ENCODE assay signal across 25 cellular contexts in genomic region chr22:36756031-36756430, GRCh38. TPM values are rescaled to one million over a fixed set of nuclear protein-coding genes. Genes with fewer than 3 reads are reported as not detected.
DNase-seq lines count a peak whose midpoint lies in the region; ATAC-seq, FAIRE-seq and TF ChIP-seq lines count a peak whose summit lies in the region.
"Had no signal": no experiment of that assay in that cellular context is flagged by ENCODE, and none has a peak within 500 bp of the region (broad histone marks: within the 10 kb centered on the region; RNA-seq: fewer than 3 reads in every experiment).

No MANE protein-coding gene starts in this region.

- TF ChIP-seq EP300 in HepG2 (IDR thresholded peaks at IDR 0.05; ENCODE audit: low read depth in 2 of 2, low read length in 2 of 2) (no peak), HepG2 (CRISPR knock-in tag; IDR thresholded peaks at IDR 0.05; ENCODE audit: borderline replicate concordance) (no peak)

- intact Hi-C loops in cardiac septum (cut with DNase I) (no loop called here), right cardiac atrium (cut with DNase I) (no loop called here), HepG2 (cut with micrococcal nuclease; ENCODE audit: unreplicated experiment) (loop anchor here (2.0 kb wide), 1 partner anchor 13 kb away; no protein-coding TSS in a partner anchor)

- POLR2A ChIA-PET in HepG2 (lab: Yijun Ruan, JAX): no interaction called here

- H3K27me3 ChIP-seq in right cardiac atrium (ENCODE audit: control insufficient read depth, insufficient read depth) (no peaks in the 10 kb centered on the region), RWPE2 (ENCODE audit: insufficient read depth, poor library complexity, severe bottlenecking) (no peaks in the 10 kb centered on the region), HepG2 (ENCODE audit: control insufficient read depth in 1 of 2, insufficient read depth in 2 of 2, low read length in 2 of 2) (peaks cover 0 to 41% of the 10 kb centered on the region in 2 experiments; a peak in 4 of 5 replicates)
- H3K27me3 ChIP-seq: SJCRH30 had no signal

- TF ChIP-seq CTCF in RWPE2 (IDR thresholded peaks at IDR 0.05; ENCODE audit: poor library complexity, severe bottlenecking): no peak
- no peak for TF ChIP-seq CTCF in HepG2 (CRISPR knock-in tag; IDR thresholded peaks at IDR 0.05)

- DNase-seq in cardiac septum (ENCODE audit: low spot score): peak; percentile 9
- no peak for DNase-seq in right cardiac atrium
- DNase-seq in RWPE2 (ENCODE audit: low spot score): peak; percentile 32
- peak; percentile 38 for DNase-seq in islet precursor cell
- DNase-seq in AML-193 (lab: John Stamatoyannopoulos, UW): no peak
- DNase-seq in HepG2 (ENCODE audit: low spot score): no peak
- DNase-seq in RCC 7860 (ENCODE audit: low spot score): no peak
- DNase-seq: BE2C; Caco-2; CD4-positive, alpha-beta memory T cell; DMS 273 treated with DMSO at 0.1 percent for 48 hours; DMS79 treated with DMSO at 0.1 percent for 48 hours; GOT3; Kasumi-1; NCI-H1417 treated with DMSO at 0.1 percent for 48 hours; NCI-H187; NCI-H2107; NCI-H345; NCI-H524; NCI-H774; NK-92 treated with Interleukin-12 subunit alpha and Interleukin-12 subunit beta, amount 100 ng/mL, for 24 hours; SJCRH30 had no signal

- no peaks in the 10 kb centered on the region for H4K20me1 ChIP-seq in HepG2 (ENCODE audit: insufficient read depth, low read length)

- H3K9ac ChIP-seq in HepG2 (ENCODE audit: insufficient read depth, low read depth, low read length): no peak overlapping the region

- CTCF ChIA-PET in HepG2 (lab: Yijun Ruan, JAX; ENCODE audit: low intra/inter-chr PET ratio, low total read pairs): no interaction called here

- H2AFZ ChIP-seq in HepG2 (ENCODE audit: low read length): no peak overlapping the region

- no peaks in the 10 kb centered on the region for H3K79me2 ChIP-seq in HepG2 (ENCODE audit: insufficient read depth, low read length)

- H3K4me2 ChIP-seq in HepG2 (ENCODE audit: low read depth, low read length): no peak overlapping the region
- H3K4me2 ChIP-seq: A549 had no signal

- no peaks in the 10 kb centered on the region for H3K36me3 ChIP-seq in RWPE2 (ENCODE audit: low read depth)
- H3K36me3 ChIP-seq in HepG2 (replicated peaks in 1 of 2; ENCODE audit: control insufficient read depth in 1 of 2, insufficient read depth in 2 of 2, low read length in 2 of 2): no peaks in the 10 kb centered on the region
- H3K36me3 ChIP-seq: BE2C, SJCRH30 had no signal

- no TSS peak for BruUV-seq in HepG2 (replicated peaks; lab: Mats Ljungman, UMichigan)

- in situ Hi-C loops in HepG2 (cut with HindIII; ENCODE audit: extremely low pct_ligation_motif_present, low pct_unique_long_range_greater_than_20kb): no loop called here

- TF ChIP-seq RAD21 in HepG2 (CRISPR knock-in tag; IDR thresholded peaks at IDR 0.05): no peak

- no peaks in the 10 kb centered on the region for H3K9me3 ChIP-seq in right cardiac atrium (ENCODE audit: control insufficient read depth, low read length)
- H3K9me3 ChIP-seq in RWPE2 (ENCODE audit: severe bottlenecking): no peaks in the 10 kb centered on the region
- no peaks in the 10 kb centered on the region for H3K9me3 ChIP-seq in HepG2 (ENCODE audit: low read length)
- H3K9me3 ChIP-seq: A549, BE2C, Caco-2, SJCRH30 had no signal

- FAIRE-seq in HepG2 (lab: Jason Lieb, UNC): no peak
- no peak for FAIRE-seq in RCC 7860 (lab: Jason Lieb, UNC)
- FAIRE-seq: A549 had no signal

- H3K4me1 ChIP-seq in right cardiac atrium (ENCODE audit: control insufficient read depth, insufficient read depth, low read length) (no peaks in the 10 kb centered on the region), RWPE2 (ENCODE audit: insufficient read depth, poor library complexity, severe bottlenecking) (no peaks in the 10 kb centered on the region), HepG2 (ENCODE audit: insufficient read depth, low read length) (no peaks in the 10 kb centered on the region)
- H3K4me1 ChIP-seq: A549, BE2C, Caco-2, SJCRH30 had no signal

- ATAC-seq in right cardiac atrium (no peak), RWPE2 (ENCODE audit: low read depth) (no peak), HepG2 (no peak)
- ATAC-seq: A549 had no signal

- no peak for TF ChIP-seq POLR2A in HepG2 (IDR thresholded peaks at IDR 0.05; ENCODE audit: insufficient read depth in 1 of 2, low read depth in 2 of 2, low read length in 2 of 2)

- H3K27ac ChIP-seq in right cardiac atrium (ENCODE audit: low read length) (no peak overlapping the region), RWPE2 (ENCODE audit: poor library complexity, severe bottlenecking) (no peak overlapping the region), HepG2 (ENCODE audit: extremely low read length, insufficient read depth, low read length) (no peak overlapping the region)
- H3K27ac ChIP-seq: A549, SJCRH30 had no signal

- 62% methylated on average over 7 of the region's 7 CpGs for WGBS in right cardiac atrium
- whole genome bisulfite sequencing in HepG2 (ENCODE audit: low lambda C conversion rate): 0% methylated on average over 1 of the region's 7 CpGs

- H3K4me3 ChIP-seq in right cardiac atrium (ENCODE audit: low read length): no peak overlapping the region
- no peak overlapping the region for H3K4me3 ChIP-seq in RWPE2 (ENCODE audit: severe bottlenecking)
- H3K4me3 ChIP-seq in HepG2 (replicated peaks in 1 of 3; ENCODE audit: insufficient read depth in 1 of 3, low read depth in 2 of 3, low read length in 3 of 3): no peak overlapping the region
- H3K4me3 ChIP-seq: A549, SJCRH30 had no signal

TF ChIP-seq in HepG2, 621 proteins besides CTCF, POLR2A, EP300 and RAD21 (continues in another document):
- no peak for TF ChIP-seq CBFB (CRISPR knock-in tag; IDR thresholded peaks at IDR 0.05)
- TF ChIP-seq MIER2 (CRISPR knock-in tag; IDR thresholded peaks at IDR 0.05): no peak
- TF ChIP-seq AKAP8 (CRISPR knock-in tag; IDR thresholded peaks at IDR 0.05): no peak
- TF ChIP-seq DR1 (CRISPR knock-in tag; IDR thresholded peaks at IDR 0.05): no peak
- no peak for TF ChIP-seq FOXK2 (IDR thresholded peaks at IDR 0.05)
- no peak for TF ChIP-seq MTA3 (CRISPR knock-in tag; IDR thresholded peaks at IDR 0.05)
- no peak for TF ChIP-seq ZNF879 (CRISPR knock-in tag; IDR thresholded peaks at IDR 0.05)
- TF ChIP-seq SNAI1 (CRISPR knock-in tag; IDR thresholded peaks at IDR 0.05; ENCODE audit: borderline replicate concordance): no peak
- no peak for TF ChIP-seq FLYWCH1 (CRISPR knock-in tag; IDR thresholded peaks at IDR 0.05)
- no peak for TF ChIP-seq AGO2 (optimal IDR thresholded peaks at IDR 0.05; ENCODE audit: low read depth, low read length)
- no peak for TF ChIP-seq PTBP1 (IDR thresholded peaks at IDR 0.05; ENCODE audit: low read depth, low read length, poor library complexity, severe bottlenecking)

RNA-seq across cellular contexts. Expression of gene IFT27, which starts 19.9 kb away (rescaled TPM):
- total RNA-seq in cardiac septum: 24.7 TPM
- total RNA-seq in right cardiac atrium: 10 to 100 TPM; 24.1 to 37.6 (median 32.3) TPM
- 32.5 TPM for polyA plus RNA-seq in right cardiac atrium
- total RNA-seq in HepG2 (2016; rRNA removed; fragmentation: Illumina TruSeq; extraction: Trizol): 0.33 TPM in 1 of 2 replicates, not detected in the other
- total RNA-seq in HepG2 (2016; cell fraction: cytosol; rRNA removed; fragmentation: Illumina TruSeq; extraction: Trizol; ENCODE audit: low read depth): not detected in 2 replicates
- total RNA-seq in HepG2 (2016; cell fraction: insoluble cytoplasmic fraction; rRNA removed; fragmentation: Illumina TruSeq; extraction: Trizol): 0.19 TPM in 1 of 2 replicates, not detected in the other
- not detected in 2 replicates for total RNA-seq in HepG2 (2016; cell fraction: membrane; rRNA removed; fragmentation: Illumina TruSeq; extraction: Trizol)
- not detected in 2 replicates for total RNA-seq in HepG2 (2016; cell fraction: nucleus; rRNA removed; fragmentation: Illumina TruSeq; extraction: Trizol)
- 0.25 and 0.33 TPM in 2 replicates for polyA plus RNA-seq in HepG2 (2011; rRNA removed)
- 0.17 and 0.19 TPM in 2 replicates for polyA plus RNA-seq in HepG2 (2011; cell fraction: cytosol; rRNA removed)
- polyA plus RNA-seq in HepG2 (2011; cell fraction: nucleus; rRNA removed): 0.63 and 1.2 TPM in 2 replicates
- 0.29 and 0.54 TPM in 2 replicates for polyA plus RNA-seq in HepG2 (2012)
- not detected in 2 replicates for polyA plus RNA-seq in HepG2 (2016; cell fraction: cytosol; fragmentation: Illumina TruSeq; extraction: Trizol; ENCODE audit: low read depth)
- polyA plus RNA-seq in HepG2 (2016; cell fraction: insoluble cytoplasmic fraction; fragmentation: Illumina TruSeq; extraction: Trizol; ENCODE audit: low read depth): not detected in 2 replicates
- not detected in 2 replicates for polyA plus RNA-seq in HepG2 (2016; cell fraction: membrane; fragmentation: Illumina TruSeq; extraction: Trizol; ENCODE audit: low read depth)
- not detected in 2 replicates for polyA plus RNA-seq in HepG2 (2016; cell fraction: nucleus; fragmentation: Illumina TruSeq; extraction: Trizol; ENCODE audit: insufficient read depth, low read depth)
- polyA minus RNA-seq in HepG2 (2011; rRNA and poly(A)+ RNA removed; ENCODE audit: low replicate concordance): 0.44 and 10.2 TPM in 2 replicates
- polyA minus RNA-seq in HepG2 (2011; cell fraction: cytosol; rRNA and poly(A)+ RNA removed): not detected in 2 replicates
- polyA minus RNA-seq in HepG2 (2011; cell fraction: nucleus; rRNA and poly(A)+ RNA removed): 0.39 and 0.50 TPM in 2 replicates

RNA-seq across cellular contexts. Expression of gene CACNG2, which starts 52.5 kb away (rescaled TPM):
- total RNA-seq in cardiac septum: not detected
- not detected for total RNA-seq in right cardiac atrium
- not detected for polyA plus RNA-seq in right cardiac atrium
- total RNA-seq in HepG2 (2016; rRNA removed; fragmentation: Illumina TruSeq; extraction: Trizol): not detected in 2 replicates
- not detected in 2 replicates for total RNA-seq in HepG2 (2016; cell fraction: cytosol; rRNA removed; fragmentation: Illumina TruSeq; extraction: Trizol; ENCODE audit: low read depth)
- not detected in 2 replicates for total RNA-seq in HepG2 (2016; cell fraction: insoluble cytoplasmic fraction; rRNA removed; fragmentation: Illumina TruSeq; extraction: Trizol)
- total RNA-seq in HepG2 (2016; cell fraction: membrane; rRNA removed; fragmentation: Illumina TruSeq; extraction: Trizol): not detected in 2 replicates
- not detected in 2 replicates for total RNA-seq in HepG2 (2016; cell fraction: nucleus; rRNA removed; fragmentation: Illumina TruSeq; extraction: Trizol)
- not detected in 2 replicates for polyA plus RNA-seq in HepG2 (2011; rRNA removed)
- not detected in 2 replicates for polyA plus RNA-seq in HepG2 (2011; cell fraction: cytosol; rRNA removed)
- not detected in 2 replicates for polyA plus RNA-seq in HepG2 (2011; cell fraction: nucleus; rRNA removed)
- polyA plus RNA-seq in HepG2 (2012): not detected in 2 replicates
- polyA plus RNA-seq in HepG2 (2016; cell fraction: cytosol; fragmentation: Illumina TruSeq; extraction: Trizol; ENCODE audit: low read depth): not detected in 2 replicates
- not detected in 2 replicates for polyA plus RNA-seq in HepG2 (2016; cell fraction: insoluble cytoplasmic fraction; fragmentation: Illumina TruSeq; extraction: Trizol; ENCODE audit: low read depth)
- not detected in 2 replicates for polyA plus RNA-seq in HepG2 (2016; cell fraction: membrane; fragmentation: Illumina TruSeq; extraction: Trizol; ENCODE audit: low read depth)
- polyA plus RNA-seq in HepG2 (2016; cell fraction: nucleus; fragmentation: Illumina TruSeq; extraction: Trizol; ENCODE audit: insufficient read depth, low read depth): not detected in 2 replicates
- not detected in 2 replicates for polyA minus RNA-seq in HepG2 (2011; rRNA and poly(A)+ RNA removed; ENCODE audit: low replicate concordance)
- not detected in 2 replicates for polyA minus RNA-seq in HepG2 (2011; cell fraction: cytosol; rRNA and poly(A)+ RNA removed)
- polyA minus RNA-seq in HepG2 (2011; cell fraction: nucleus; rRNA and poly(A)+ RNA removed): not detected in 2 replicates
- total RNA-seq: Caco-2; CD4-positive, alpha-beta memory T cell; MCF 10A had no signal
- polyA plus RNA-seq: A549; CD4-positive, alpha-beta memory T cell; IgD-negative memory B cell had no signal

Comparison
In these comparisons a context has a peak if more than half of its experiments do, and no peak if none do; other contexts are left out.
1. DNase-seq: peak in cardiac septum (single experiment), RWPE2 (single experiment) and islet precursor cell (single experiment); none in right cardiac atrium (0 of 3), AML-193 (0 of 2), HepG2 (single experiment) and RCC 7860 (single experiment).
2. RNA of gene IFT27, which starts 19.9 kb away (total RNA-seq): 24.1 to 37.6 TPM in right cardiac atrium and 24.7 TPM in cardiac septum (single experiment); 0.19 to 0.33 TPM in HepG2; every median in the first group is over 10 times any median in the second.